ENCODE assay signal across 30 cellular contexts in the genomic region with DNA sequence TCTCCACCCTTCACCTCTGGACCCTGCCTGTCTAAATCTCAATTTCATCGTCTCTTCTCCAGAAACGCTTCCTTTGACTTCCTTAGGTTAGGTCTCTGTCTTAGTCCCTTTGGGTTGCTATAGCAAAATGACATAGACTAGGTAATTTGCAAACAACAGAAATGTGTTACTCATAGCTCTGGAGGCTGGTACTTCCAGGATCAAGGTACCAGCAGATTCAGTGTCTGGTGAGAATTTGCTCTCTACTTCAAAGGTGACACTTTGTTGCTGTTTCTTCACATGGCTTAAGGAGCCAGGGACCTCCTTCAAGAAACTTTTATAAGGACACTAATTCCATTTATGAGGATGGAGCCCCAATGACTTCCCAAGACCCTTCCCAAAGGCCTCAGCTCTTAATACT.
"Had no signal": no experiment of that assay in that cellular context is flagged by ENCODE, and none has a peak within 500 bp of the region (broad histone marks: within the 10 kb centered on the region; RNA-seq: fewer than 3 reads in every experiment).

No MANE protein-coding gene starts in this region.

- H3K4me3 ChIP-seq: adrenal gland, ascending aorta, body of pancreas, breast epithelium, cardiac muscle cell had no signal

- DNase-seq: activated effector memory CD4-positive, alpha-beta T cell treated with anti-CD3 and anti-CD28 coated beads, Interleukin-2, amount 50 U/mL, for 16 hours; activated effector memory CD4-positive, alpha-beta T cell treated with Interleukin-2 at 50 U/mL for 16 hours; activated gamma-delta T cell; activated gamma-delta T cell treated with Interleukin-2 at 50 U/mL for 16 hours; activated naive CD4-positive, alpha-beta T cell; activated naive CD4-positive, alpha-beta T cell treated with anti-CD3 and anti-CD28 coated beads for 36 hours; activated naive CD4-positive, alpha-beta T cell treated with anti-CD3 and anti-CD28 coated beads, Interleukin-2, amount 10 ng/mL, durations not matched to agents 7 days and 5 days; activated naive CD4-positive, alpha-beta T cell treated with anti-CD3 and anti-CD28 coated beads, Interleukin-2, amount 50 U/mL, for 16 hours; activated naive CD4-positive, alpha-beta T cell treated with Interleukin-2 at 50 U/mL for 16 hours; activated naive CD8-positive, alpha-beta T cell treated with anti-CD3 and anti-CD28 coated beads for 36 hours; activated naive CD8-positive, alpha-beta T cell treated with anti-CD3 and anti-CD28 coated beads, Interleukin-2, amount 10 ng/mL, durations not matched to agents 7 days and 5 days; activated naive CD8-positive, alpha-beta T cell treated with anti-CD3 and anti-CD28 coated beads, Interleukin-2, amount 50 U/mL, for 24 hours; activated T-cell treated with anti-CD3 and anti-CD28 coated beads, Interleukin-2, amount 50 U/mL, for 1 hour; activated T-cell treated with anti-CD3 and anti-CD28 coated beads, Interleukin-2, amount 50 U/mL, for 24 hours; activated T-cell treated with anti-CD3 and anti-CD28 coated beads, Interleukin-2, amount 50 U/mL, for 4 hours; activated T-cell treated with anti-CD3 and anti-CD28 coated beads, Interleukin-2, amount 50 U/mL, for 48 hours; activated T-cell treated with anti-CD3 and anti-CD28 coated beads, Interleukin-2, amount 50 U/mL, for 72 hours; adrenal gland; amniotic stem cell; amygdala; anterior cingulate cortex; aorta; body of pancreas; brain microvascular endothelial cell; caudate nucleus; central memory CD4-positive, alpha-beta T cell; cerebellar nuclear complex had no signal

- H3K27ac ChIP-seq: adrenal gland, ascending aorta, body of pancreas, brain microvascular endothelial cell, breast epithelium, cardiac muscle cell had no signal

- H3K4me1 ChIP-seq: adrenal gland, ascending aorta, body of pancreas, breast epithelium had no signal

- H3K27me3 ChIP-seq: adrenal gland, ascending aorta, body of pancreas, brain microvascular endothelial cell, breast epithelium, cardiac muscle cell had no signal

- H3K9me3 ChIP-seq: adrenal gland, ascending aorta, body of pancreas, breast epithelium had no signal

- H3K36me3 ChIP-seq: adrenal gland, ascending aorta, brain microvascular endothelial cell, breast epithelium, cardiac muscle cell had no signal
